ENCODE assay signal across 22 cellular contexts in the genomic region with DNA sequence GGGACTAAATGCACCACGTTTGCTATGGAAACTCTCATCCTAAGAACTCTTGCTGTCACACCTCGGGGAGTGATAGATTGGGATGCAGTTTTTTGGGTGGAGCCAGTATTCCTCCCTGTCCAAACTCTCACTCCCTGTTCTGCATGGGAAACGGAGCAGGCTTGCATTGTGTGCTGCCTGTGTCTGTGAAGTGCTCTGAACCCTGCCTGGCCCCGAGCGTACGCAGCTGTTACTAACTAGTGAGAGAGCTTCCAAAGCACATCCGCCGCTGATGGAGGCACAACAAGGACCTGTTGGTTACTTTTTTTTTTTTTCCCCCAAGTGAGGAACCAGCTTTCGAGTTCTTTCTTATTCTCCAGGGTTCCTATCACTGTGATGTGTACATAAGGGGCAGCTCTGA.
"Had no signal": no experiment of that assay in that cellular context is flagged by ENCODE, and none has a peak within 500 bp of the region (broad histone marks: within the 10 kb centered on the region; RNA-seq: fewer than 3 reads in every experiment).

No MANE protein-coding gene starts in this region.

- H3K27ac ChIP-seq: breast epithelium, KMS-11 had no signal

- H3K4me3 ChIP-seq: breast epithelium had no signal

- H3K4me2 ChIP-seq: KMS-11 had no signal

- FAIRE-seq: RCC 7860 had no signal

- ATAC-seq: PC-3, T-helper 17 cell, WTC11 had no signal

- H3K9ac ChIP-seq: KMS-11 had no signal

- H3K36me3 ChIP-seq: breast epithelium had no signal

- H3K9me3 ChIP-seq: breast epithelium had no signal

- H3K27me3 ChIP-seq: breast epithelium had no signal

- DNase-seq: activated CD4-positive, alpha-beta memory T cell treated with anti-CD3 and anti-CD28 coated beads, Interleukin-2, amount 10 ng/mL, durations not matched to agents 7 days and 5 days; activated CD4-positive, alpha-beta T cell treated with anti-CD3 and anti-CD28 coated beads, Interleukin-2, amount 10 ng/mL, durations not matched to agents 7 days and 5 days; activated effector memory CD4-positive, alpha-beta T cell treated with Interleukin-2 at 50 U/mL for 16 hours; activated naive CD4-positive, alpha-beta T cell; aorta; central memory CD4-positive, alpha-beta T cell; NCI-H1092; NCI-H1417; NCI-H1930; NCI-H2107; NCI-H2171 treated with DMSO at 0.1 percent for 48 hours; NCI-H226; NCI-H69; NK-92 treated with Interleukin-12 subunit alpha and Interleukin-12 subunit beta, amount 100 ng/mL, for 24 hours; PC-3; SHP77 treated with DMSO at 0.1 percent for 48 hours; T-helper 17 cell; T-helper 9 cell had no signal
